ENCODE assay signal across 12 cellular contexts in genomic region chr19:42424345-42424707, GRCh38. TPM values are rescaled to one million over a fixed set of nuclear protein-coding genes. Genes with fewer than 3 reads are reported as not detected.
DNase-seq lines count a peak whose midpoint lies in the region; ATAC-seq, FAIRE-seq and TF ChIP-seq lines count a peak whose summit lies in the region.
"Had no signal": no experiment of that assay in that cellular context is flagged by ENCODE, and none has a peak within 500 bp of the region (broad histone marks: within the 10 kb centered on the region; RNA-seq: fewer than 3 reads in every experiment).

No MANE protein-coding gene starts in this region.

- H3K9me1 ChIP-seq in keratinocyte (ENCODE audit: control insufficient read depth, extremely low read depth, insufficient read depth, low read length): no peaks in the 10 kb centered on the region

- H3K4me1 Mint-ChIP-seq in activated CD4-positive, alpha-beta T cell treated with anti-CD3 and anti-CD28 coated beads for 36 hours: peaks cover 40% of the 10 kb centered on the region
- peaks cover 38% of the 10 kb centered on the region for H3K4me1 Mint-ChIP-seq in activated naive CD8-positive, alpha-beta T cell treated with anti-CD3 and anti-CD28 coated beads, Interleukin-2, amount 10 ng/mL, durations not matched to agents 7 days and 5 days

- H3K36me3 ChIP-seq in keratinocyte (ENCODE audit: control insufficient read depth in 2 of 2, extremely low read depth in 1 of 2, insufficient read depth in 2 of 2, low read length in 2 of 2): no peaks in the 10 kb centered on the region

- peaks cover 3% of the 10 kb centered on the region for H3K79me2 ChIP-seq in keratinocyte (ENCODE audit: control insufficient read depth, insufficient read depth, low read length)

- H3K27me3 Mint-ChIP-seq in activated CD4-positive, alpha-beta T cell treated with anti-CD3 and anti-CD28 coated beads for 36 hours: no peaks in the 10 kb centered on the region
- H3K27me3 Mint-ChIP-seq in activated naive CD8-positive, alpha-beta T cell treated with anti-CD3 and anti-CD28 coated beads, Interleukin-2, amount 10 ng/mL, durations not matched to agents 7 days and 5 days: no peaks in the 10 kb centered on the region

- CTCF ChIA-PET in activated CD4-positive, alpha-beta T cell treated with anti-CD3 and anti-CD28 coated beads for 36 hours (lab: Charles Lee): interaction anchor here (1.6 to 2.9 kb wide), 4 partner anchors 10 to 26 kb away, joined by 5 to 32 read pairs (median 18); no protein-coding TSS in a partner anchor

- no peak for DNase-seq in activated CD4-positive, alpha-beta T cell treated with anti-CD3 and anti-CD28 coated beads for 36 hours
- DNase-seq in activated CD4-positive, alpha-beta T cell treated with anti-CD3 and anti-CD28 coated beads for 4 hours: no peak
- no peak for DNase-seq in activated naive CD8-positive, alpha-beta T cell treated with anti-CD3 and anti-CD28 coated beads, Interleukin-2, amount 10 ng/mL, durations not matched to agents 7 days and 5 days
- no peak for DNase-seq in keratinocyte (ENCODE audit: low read depth, low spot score)
- no peak for DNase-seq in substantia nigra (lab: John Stamatoyannopoulos, UW)
- DNase-seq in GM19240 (ENCODE audit: insufficient read length, low spot score): no peak
- no peak for DNase-seq in anterior cingulate cortex (lab: John Stamatoyannopoulos, UW)
- DNase-seq: ACHN; central memory CD4-positive, alpha-beta T cell had no signal

- no peaks in the 10 kb centered on the region for H3K9me3 Mint-ChIP-seq in activated CD4-positive, alpha-beta T cell treated with anti-CD3 and anti-CD28 coated beads for 36 hours (ENCODE audit: low read depth)
- H3K9me3 Mint-ChIP-seq in activated naive CD8-positive, alpha-beta T cell treated with anti-CD3 and anti-CD28 coated beads, Interleukin-2, amount 10 ng/mL, durations not matched to agents 7 days and 5 days: no peaks in the 10 kb centered on the region

- H3K27ac ChIP-seq in keratinocyte (ENCODE audit: control insufficient read depth, insufficient read depth, low read length): no peak overlapping the region
- H3K27ac ChIP-seq in substantia nigra (ENCODE audit: low read depth, low read length, poor library complexity, severe bottlenecking): peak overlapping the region; percentile 88
- H3K27ac ChIP-seq: VCaP had no signal

- no peak for TF ChIP-seq POLR2A in GM18505 (IDR thresholded peaks at IDR 0.05; ENCODE audit: borderline replicate concordance, extremely low read depth, insufficient read depth, insufficient read length)

- no peaks in the 10 kb centered on the region for H3K27me3 ChIP-seq in keratinocyte (ENCODE audit: control insufficient read depth, extremely low read depth, insufficient read depth, low read length)

- dilution Hi-C loops in keratinocyte (cut with MboI; ENCODE audit: extremely low pct_ligation_motif_present, low sequenced_read_pairs): no loop called here

- H3K9me3 ChIP-seq in keratinocyte (ENCODE audit: control insufficient read depth, low read depth, low read length): no peaks in the 10 kb centered on the region

- POLR2A ChIA-PET in activated CD4-positive, alpha-beta T cell treated with anti-CD3 and anti-CD28 coated beads for 36 hours (lab: Charles Lee): interaction anchor here (0.7 to 1.4 kb wide), 2 partner anchors 16 to 24 kb away, joined by 3 to 4 read pairs; no protein-coding TSS in a partner anchor
- POLR2A ChIA-PET in activated naive CD8-positive, alpha-beta T cell treated with anti-CD3 and anti-CD28 coated beads, Interleukin-2, amount 10 ng/mL, durations not matched to agents 7 days and 5 days (lab: Charles Lee): interaction anchor here (1.5 kb wide), 1 partner anchor 13 kb away, joined by 3 read pairs; no protein-coding TSS in a partner anchor

- no peak for TF ChIP-seq CTCF in keratinocyte (optimal IDR thresholded peaks at IDR 0.05 in 1 of 3, IDR thresholded peaks at IDR 0.05 in 1 of 3, conservative IDR thresholded peaks at IDR 0.05 in 1 of 3; ENCODE audit: extremely low read depth in 1 of 3, insufficient read depth in 2 of 3, low read length in 3 of 3)

- H3K4me2 ChIP-seq in keratinocyte (ENCODE audit: control insufficient read depth, extremely low read depth, insufficient read depth, low read depth, low read length): peak overlapping the region; percentile 90

- H3K36me3 Mint-ChIP-seq in activated CD4-positive, alpha-beta T cell treated with anti-CD3 and anti-CD28 coated beads for 36 hours (ENCODE audit: low read depth): peaks cover 2% of the 10 kb centered on the region
- H3K36me3 Mint-ChIP-seq in activated naive CD8-positive, alpha-beta T cell treated with anti-CD3 and anti-CD28 coated beads, Interleukin-2, amount 10 ng/mL, durations not matched to agents 7 days and 5 days: peaks cover 2% of the 10 kb centered on the region

- no peak for ATAC-seq in activated CD4-positive, alpha-beta T cell treated with anti-CD3 and anti-CD28 coated beads for 36 hours
- no peak for ATAC-seq in activated naive CD8-positive, alpha-beta T cell treated with anti-CD3 and anti-CD28 coated beads, Interleukin-2, amount 10 ng/mL, durations not matched to agents 7 days and 5 days (ENCODE audit: low read depth)
- no peak for ATAC-seq in GM18505 (IDR thresholded peaks at IDR 0.05; ENCODE audit: unreplicated experiment)

- H3K27ac Mint-ChIP-seq in activated CD4-positive, alpha-beta T cell treated with anti-CD3 and anti-CD28 coated beads for 36 hours: no peak overlapping the region
- H3K27ac Mint-ChIP-seq in activated naive CD8-positive, alpha-beta T cell treated with anti-CD3 and anti-CD28 coated beads, Interleukin-2, amount 10 ng/mL, durations not matched to agents 7 days and 5 days: peak overlapping the region; percentile 16

- H3K4me3 ChIP-seq in keratinocyte (ENCODE audit: control insufficient read depth in 2 of 3, extremely low read depth in 1 of 3, insufficient read depth in 2 of 3, low read depth in 1 of 3, low read length in 3 of 3): no peak overlapping the region

- H4K20me1 ChIP-seq in keratinocyte (ENCODE audit: control insufficient read depth, extremely low read depth, insufficient read depth, low read length): no peaks in the 10 kb centered on the region

- H3K4me1 ChIP-seq in keratinocyte (ENCODE audit: control insufficient read depth, extremely low read depth, insufficient read depth, low read length): peaks cover 34% of the 10 kb centered on the region

- peak overlapping the region; percentile 86 for H3K4me3 Mint-ChIP-seq in activated CD4-positive, alpha-beta T cell treated with anti-CD3 and anti-CD28 coated beads for 36 hours
- H3K4me3 Mint-ChIP-seq in activated naive CD8-positive, alpha-beta T cell treated with anti-CD3 and anti-CD28 coated beads, Interleukin-2, amount 10 ng/mL, durations not matched to agents 7 days and 5 days: peak overlapping the region; percentile 92

- intact Hi-C loops in activated CD4-positive, alpha-beta T cell treated with anti-CD3 and anti-CD28 coated beads for 36 hours (cut with DNase I, micrococcal nuclease): loop anchor here in 1 of 2 experiments (10.0 kb wide), 1 partner anchor 1100 kb away; the partner anchor contains the start of gene ETHE1

- no peak overlapping the region for H2AFZ ChIP-seq in keratinocyte (ENCODE audit: control insufficient read depth, low read length)

- FAIRE-seq in keratinocyte (lab: Jason Lieb, UNC): no peak

- H3K9ac ChIP-seq in keratinocyte (ENCODE audit: control insufficient read depth, extremely low read depth, insufficient read depth, low read length): no peak overlapping the region

RNA-seq across cellular contexts. Expression of gene LIPE, which starts 2.9 kb away (rescaled TPM):
- total RNA-seq in activated CD4-positive, alpha-beta T cell treated with anti-CD3 and anti-CD28 coated beads for 36 hours: 10 to 100 TPM; 27.8 to 32.8 TPM
- total RNA-seq in activated naive CD8-positive, alpha-beta T cell treated with anti-CD3 and anti-CD28 coated beads, Interleukin-2, amount 10 ng/mL, durations not matched to agents 7 days and 5 days: 10 to 100 TPM; 34.6 to 35.1 TPM
- polyA plus RNA-seq in keratinocyte: 5.0 to 9.1 TPM (median 6.1 TPM) in 3 replicates
- 0.54 TPM for polyA plus RNA-seq in keratinocyte (2011; ENCODE audit: low read depth)
- 4.5 and 7.6 TPM in 2 replicates for polyA plus RNA-seq in keratinocyte (2011; cell fraction: cytosol; rRNA removed)
- 9.3 and 13.8 TPM in 2 replicates for polyA plus RNA-seq in keratinocyte (2011; cell fraction: nucleus; rRNA removed)
- 4.8 and 12.6 TPM in 2 replicates for polyA plus RNA-seq in keratinocyte (2012; ENCODE audit: low replicate concordance)
- 4.4 to 20.7 TPM (median 6.2 TPM) in 3 replicates for polyA minus RNA-seq in keratinocyte
- polyA minus RNA-seq in keratinocyte (2011; cell fraction: cytosol; rRNA and poly(A)+ RNA removed): 12.1 TPM
- polyA minus RNA-seq in keratinocyte (2011; cell fraction: nucleus; rRNA and poly(A)+ RNA removed): 6.1 and 9.8 TPM in 2 replicates

RNA-seq across cellular contexts. Expression of gene CXCL17, which starts 18.4 kb away (rescaled TPM):
- not detected for total RNA-seq in activated CD4-positive, alpha-beta T cell treated with anti-CD3 and anti-CD28 coated beads for 36 hours
- not detected for total RNA-seq in activated naive CD8-positive, alpha-beta T cell treated with anti-CD3 and anti-CD28 coated beads, Interleukin-2, amount 10 ng/mL, durations not matched to agents 7 days and 5 days
- 0.06 TPM in 1 of 3 replicates, not detected in the others for polyA plus RNA-seq in keratinocyte
- polyA plus RNA-seq in keratinocyte (2011; ENCODE audit: low read depth): not detected
- polyA plus RNA-seq in keratinocyte (2011; cell fraction: cytosol; rRNA removed): not detected in 2 replicates
- not detected in 2 replicates for polyA plus RNA-seq in keratinocyte (2011; cell fraction: nucleus; rRNA removed)
- 0.85 TPM in 1 of 2 replicates, not detected in the other for polyA plus RNA-seq in keratinocyte (2012; ENCODE audit: low replicate concordance)
- polyA minus RNA-seq in keratinocyte: not detected in 3 replicates
- polyA minus RNA-seq in keratinocyte (2011; cell fraction: cytosol; rRNA and poly(A)+ RNA removed): not detected
- polyA minus RNA-seq in keratinocyte (2011; cell fraction: nucleus; rRNA and poly(A)+ RNA removed): not detected in 2 replicates
- total RNA-seq: H4 had no signal

RNA-seq across cellular contexts. Expression of gene CNFN, which starts 34.2 kb away (rescaled TPM):
- total RNA-seq in activated CD4-positive, alpha-beta T cell treated with anti-CD3 and anti-CD28 coated beads for 36 hours: not detected
- not detected for total RNA-seq in activated naive CD8-positive, alpha-beta T cell treated with anti-CD3 and anti-CD28 coated beads, Interleukin-2, amount 10 ng/mL, durations not matched to agents 7 days and 5 days
- polyA plus RNA-seq in keratinocyte: 3.0 to 10.2 TPM (median 5.1 TPM) in 3 replicates
- 236 TPM for polyA plus RNA-seq in keratinocyte (2011; ENCODE audit: low read depth)
- polyA plus RNA-seq in keratinocyte (2011; cell fraction: cytosol; rRNA removed): 16.6 and 17.5 TPM in 2 replicates
- 15.5 and 16.8 TPM in 2 replicates for polyA plus RNA-seq in keratinocyte (2011; cell fraction: nucleus; rRNA removed)
- 22.8 and 1,581 TPM in 2 replicates for polyA plus RNA-seq in keratinocyte (2012; ENCODE audit: low replicate concordance)
- 13.3 to 49.5 TPM (median 16.7 TPM) in 3 replicates for polyA minus RNA-seq in keratinocyte
- polyA minus RNA-seq in keratinocyte (2011; cell fraction: cytosol; rRNA and poly(A)+ RNA removed): 22.8 TPM
- 8.8 and 18.3 TPM in 2 replicates for polyA minus RNA-seq in keratinocyte (2011; cell fraction: nucleus; rRNA and poly(A)+ RNA removed)
